ENCODE assay signal across 5 cellular contexts in genomic region chr7:77101187-77101586, GRCh38. TPM values are rescaled to one million over a fixed set of nuclear protein-coding genes. Genes with fewer than 3 reads are reported as not detected.
"Had no signal": no experiment of that assay in that cellular context is flagged by ENCODE, and none has a peak within 500 bp of the region (broad histone marks: within the 10 kb centered on the region; RNA-seq: fewer than 3 reads in every experiment).

No MANE protein-coding gene starts in this region.

RNA-seq across cellular contexts. Expression of gene SPDYE18, which starts 38.8 kb away (rescaled TPM):
- total RNA-seq: GM23248, H7, HT1080 had no signal
- polyA plus RNA-seq: GM23248, HepG2, IgD-negative memory B cell had no signal
